26 cellular contexts compared by ENCODE assay signal in the genomic region with DNA sequence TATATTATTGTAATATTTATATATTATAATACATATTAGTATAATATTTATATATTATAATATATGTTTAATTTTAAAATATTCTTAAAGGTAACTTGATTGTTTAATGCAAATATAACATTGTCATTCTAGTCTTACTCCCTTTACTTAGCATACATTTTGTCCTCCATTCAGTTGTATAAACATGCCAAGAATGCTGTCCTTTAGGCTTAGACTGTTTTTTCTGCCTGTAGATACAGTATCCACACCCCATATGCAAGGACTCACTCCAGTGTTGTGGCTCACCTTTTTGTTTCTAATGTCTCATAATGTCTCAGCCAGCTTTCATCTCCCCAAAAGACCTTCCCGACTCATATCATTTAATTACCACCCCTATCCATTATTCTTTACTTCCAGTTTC.
"Had no signal": no experiment of that assay in that cellular context is flagged by ENCODE, and none has a peak within 500 bp of the region (broad histone marks: within the 10 kb centered on the region; RNA-seq: fewer than 3 reads in every experiment).

No MANE protein-coding gene starts in this region.

- H3K4me1 ChIP-seq: adrenal gland, body of pancreas, colonic mucosa had no signal

- H3K27ac ChIP-seq: adrenal gland, body of pancreas, colonic mucosa, epithelial cell of prostate had no signal

- H3K27me3 ChIP-seq: adrenal gland, body of pancreas, colonic mucosa had no signal

- H3K9me3 ChIP-seq: adrenal gland, body of pancreas, colonic mucosa had no signal

- DNase-seq: activated CD4-positive, alpha-beta memory T cell treated with anti-CD3 and anti-CD28 coated beads, Interleukin-2, amount 10 ng/mL, durations not matched to agents 7 days and 5 days; activated CD4-positive, alpha-beta T cell treated with anti-CD3 and anti-CD28 coated beads for 36 hours; activated CD4-positive, alpha-beta T cell treated with anti-CD3 and anti-CD28 coated beads, Interleukin-2, amount 10 ng/mL, durations not matched to agents 24 days and 14 days; activated CD4-positive, alpha-beta T cell treated with anti-CD3 and anti-CD28 coated beads, Interleukin-2, amount 50 U/mL, for 4 hours; activated CD4-positive, CD25-positive, alpha-beta regulatory T cell treated with anti-CD3 and anti-CD28 coated beads, Interleukin-2, amount 50 U/mL, for 72 hours; activated CD8-positive, alpha-beta memory T cell treated with anti-CD3 and anti-CD28 coated beads, Interleukin-2, amount 50 U/mL, for 48 hours; activated gamma-delta T cell; activated naive CD4-positive, alpha-beta T cell; activated naive CD4-positive, alpha-beta T cell treated with anti-CD3 and anti-CD28 coated beads, Interleukin-2, amount 50 U/mL, for 16 hours; activated naive CD8-positive, alpha-beta T cell treated with anti-CD3 and anti-CD28 coated beads for 36 hours; activated naive CD8-positive, alpha-beta T cell treated with anti-CD3 and anti-CD28 coated beads, Interleukin-2, amount 50 U/mL, for 24 hours; activated T-cell treated with anti-CD3 and anti-CD28 coated beads for 4 hours; activated T-cell treated with anti-CD3 and anti-CD28 coated beads, Interleukin-2, amount 50 U/mL, for 24 hours; activated T-cell treated with anti-CD3 and anti-CD28 coated beads, Interleukin-2, amount 50 U/mL, for 72 hours; adrenal gland; amygdala; aorta; body of pancreas; caudate nucleus; colonic mucosa; effector CD8-positive, alpha-beta T cell; foreskin fibroblast; head of caudate nucleus; hippocampal formation; T-helper 2 cell had no signal

- H3K4me3 ChIP-seq: adrenal gland, body of pancreas, colonic mucosa had no signal

- H3K36me3 ChIP-seq: adrenal gland, colonic mucosa had no signal
